8 cellular contexts compared by ENCODE assay signal in the genomic region with DNA sequence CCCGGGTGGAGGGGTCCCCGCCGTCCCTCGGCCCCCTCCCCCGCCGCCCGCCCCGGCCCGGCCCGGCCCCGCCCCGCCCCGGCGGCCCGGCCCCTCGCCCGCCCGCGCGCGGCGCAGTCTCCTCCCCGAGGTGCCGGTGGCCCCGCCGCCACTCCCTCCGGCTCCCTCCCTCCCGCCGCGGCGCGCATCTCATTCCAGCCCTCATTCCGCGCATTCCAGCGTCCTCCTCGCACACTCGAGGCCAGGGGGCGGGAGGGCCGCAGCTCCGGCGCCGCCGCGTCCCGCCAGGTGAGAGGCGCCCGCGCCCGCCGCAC. TPM values are rescaled to one million over a fixed set of nuclear protein-coding genes. Genes with fewer than 3 reads are reported as not detected.
DNase-seq lines count a peak whose midpoint lies in the region; ATAC-seq and TF ChIP-seq lines count a peak whose summit lies in the region.

TEAD4 (plus strand) TSS at position 204 of the 314 bp plus-strand sequence.

- TF ChIP-seq RAD21 in SK-N-SH (IDR thresholded peaks at IDR 0.05; ENCODE audit: low read length): no peak

- H3K27me3 ChIP-seq in SK-N-SH (ENCODE audit: insufficient read depth) (no peaks in the 10 kb centered on the region), endodermal cell (ENCODE audit: control insufficient read depth, insufficient read depth, low read length, poor library complexity, severe bottlenecking) (no peaks in the 10 kb centered on the region)

- peaks cover 35% of the 10 kb centered on the region for H3K79me2 ChIP-seq in SK-N-SH (ENCODE audit: insufficient read depth)

- H3K9me3 Mint-ChIP-seq in endodermal cell: no peaks in the 10 kb centered on the region

- no peak for ATAC-seq in GM18498 (IDR thresholded peaks at IDR 0.05; ENCODE audit: unreplicated experiment)

- peak within 1 kb of the TSS; percentile 92 for H3K4me2 ChIP-seq in SK-N-SH

- peaks cover 20% of the 10 kb centered on the region for H3F3A ChIP-seq in SK-N-SH (replicated peaks; ENCODE audit: insufficient read depth)

- H3K4me1 Mint-ChIP-seq in endodermal cell: peaks cover 51% of the 10 kb centered on the region

- H3K4me3 Mint-ChIP-seq in endodermal cell: peak within 1 kb of the TSS; percentile 69

- no peak for TF ChIP-seq CTCF in SK-N-SH (IDR thresholded peaks at IDR 0.05)
- no peak for TF ChIP-seq CTCF in endodermal cell (conservative IDR thresholded peaks at IDR 0.05)

- WGBS in SK-N-SH (ENCODE audit: low lambda C conversion rate): 9% methylated on average over 4 of the region's 50 CpGs
- WGBS in endodermal cell (ENCODE audit: insufficient coverage in 1 of 2, insufficient read length in 1 of 2), 2 experiments: 0% methylated on average over 17 to 35 of the region's 50 CpGs
- WGBS in urinary bladder: under 1% methylated on average over 33 of the region's 50 CpGs

- H2AFZ ChIP-seq in SK-N-SH (ENCODE audit: low read depth): peak within 1 kb of the TSS; percentile 94

- H3K27ac ChIP-seq in SK-N-SH (ENCODE audit: low read depth in 2 of 2, low read length in 1 of 2): peak within 1 kb of the TSS; percentile 77 to 82
- peak within 1 kb of the TSS; percentile 77 for H3K27ac ChIP-seq in endodermal cell (ENCODE audit: low read depth, low read length)
- no peak within 1 kb of the TSS for H3K27ac ChIP-seq in urinary bladder (ENCODE audit: low read depth)

- peak within 1 kb of the TSS; percentile 77 for H3K9ac ChIP-seq in SK-N-SH
- H3K9ac ChIP-seq in endodermal cell (ENCODE audit: extremely low read depth, low read length, poor library complexity, severe bottlenecking): peak within 1 kb of the TSS; percentile 76

- peaks cover 25% of the 10 kb centered on the region; the same call in 1 of the 2 replicates for H4K20me1 ChIP-seq in SK-N-SH (ENCODE audit: insufficient read depth)

- peaks cover 4% of the 10 kb centered on the region for H3K36me3 Mint-ChIP-seq in endodermal cell (ENCODE audit: low read depth)

- POLR2A ChIA-PET in SK-N-SH (lab: Yijun Ruan, JAX): interaction anchor here (1.1 to 1.2 kb wide), 2 partner anchors 69 to 82 kb away, joined by 3 read pairs; partner anchors contain the start of genes FOXM1, RHNO1 and TULP3

- H3K27ac Mint-ChIP-seq in endodermal cell: peak within 1 kb of the TSS; percentile 89

- H3K9me2 ChIP-seq in SK-N-SH: no peaks in the 10 kb centered on the region

- H3K4me1 ChIP-seq in SK-N-SH (ENCODE audit: control insufficient read depth in 1 of 2, insufficient read depth in 2 of 2, low read depth in 1 of 2, low read length in 1 of 2) (peaks cover 17 to 22% of the 10 kb centered on the region in 2 experiments), endodermal cell (ENCODE audit: control insufficient read depth, insufficient read depth, low read length) (peaks cover 4% of the 10 kb centered on the region), urinary bladder (ENCODE audit: insufficient read depth) (peaks cover 1% of the 10 kb centered on the region)

- DNase-seq in COR-L47 (lab: John Stamatoyannopoulos, UW) (peak; percentile 7), HK-2 (ENCODE audit: unreplicated experiment) (peak; percentile 90), SK-N-SH (peak; percentile 94), endodermal cell (peak; percentile 98), mesenteric fat pad (ENCODE audit: low spot score) (no peak), OCI-M1 (lab: John Stamatoyannopoulos, UW) (no peak)

- H3K36me3 ChIP-seq in SK-N-SH (replicated peaks in 1 of 2; ENCODE audit: control insufficient read depth in 1 of 2, insufficient read depth in 2 of 2, low read length in 1 of 2): no peaks in the 10 kb centered on the region
- no peaks in the 10 kb centered on the region for H3K36me3 ChIP-seq in endodermal cell (ENCODE audit: control insufficient read depth, insufficient read depth, low read length)
- H3K36me3 ChIP-seq in urinary bladder (ENCODE audit: insufficient read depth): no peaks in the 10 kb centered on the region

- CTCF ChIA-PET in SK-N-SH (lab: Yijun Ruan, JAX): interaction anchor here (0.8 to 1.9 kb wide), 3 partner anchors 15 to 128 kb away, joined by 3 to 8 read pairs (median 3); no protein-coding TSS in a partner anchor

- H3K4me3 ChIP-seq in SK-N-SH (ENCODE audit: low read depth in 2 of 2, low read length in 1 of 2): peak within 1 kb of the TSS; percentile 66 to 80
- peak within 1 kb of the TSS; percentile 91 for H3K4me3 ChIP-seq in endodermal cell (ENCODE audit: low read length)
- peak within 1 kb of the TSS; percentile 63 for H3K4me3 ChIP-seq in urinary bladder (ENCODE audit: low read depth, low read length)

- peak in 1 of 2 experiments; percentile 4; a peak in 1 of 4 replicates for TF ChIP-seq EP300 in SK-N-SH (IDR thresholded peaks at IDR 0.05; ENCODE audit: borderline replicate concordance in 1 of 2, low read depth in 1 of 2, low read length in 1 of 2)

- H3K9me3 ChIP-seq in SK-N-SH (no peaks in the 10 kb centered on the region), endodermal cell (ENCODE audit: control insufficient read depth, low read length) (no peaks in the 10 kb centered on the region)

- peaks cover 12% of the 10 kb centered on the region for H3K27me3 Mint-ChIP-seq in endodermal cell (ENCODE audit: insufficient read depth)

TF ChIP-seq in SK-N-SH, 30 proteins besides CTCF, POLR2A, EP300 and RAD21:
- TF ChIP-seq ELF1 (IDR thresholded peaks at IDR 0.05): no peak
- peak; percentile 97 for TF ChIP-seq TEAD4 (IDR thresholded peaks at IDR 0.05; ENCODE audit: borderline replicate concordance, insufficient read depth)
- no peak for TF ChIP-seq RFX5 (IDR thresholded peaks at IDR 0.05; ENCODE audit: low read length)
- TF ChIP-seq, protein P1, sequence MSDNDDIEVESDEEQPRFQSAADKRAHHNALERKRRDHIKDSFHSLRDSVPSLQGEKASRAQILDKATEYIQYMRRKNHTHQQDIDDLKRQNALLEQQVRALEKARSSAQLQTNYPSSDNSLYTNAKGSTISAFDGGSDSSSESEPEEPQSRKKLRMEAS (IDR thresholded peaks at IDR 0.05; ENCODE audit: low read depth): peak; percentile 79
- no peak for TF ChIP-seq MEF2A (IDR thresholded peaks at IDR 0.05; ENCODE audit: borderline replicate concordance, low read depth)
- 0 out of 2 replicates have a peak, but pooled peaks have one; percentile 8 for TF ChIP-seq POLR2AphosphoS5 (IDR thresholded peaks at IDR 0.05; ENCODE audit: low read depth, low read length)
- 0 out of 2 replicates have a peak, but pooled peaks have one; percentile 46 for TF ChIP-seq TAF1 (IDR thresholded peaks at IDR 0.05; ENCODE audit: borderline replicate concordance, low read depth, low read length)
- TF ChIP-seq RCOR1 (IDR thresholded peaks at IDR 0.05; ENCODE audit: low read length): 0 out of 2 replicates have a peak, but pooled peaks have one; percentile 21

RNA-seq across cellular contexts. Expression of gene TEAD4, which starts in this region (rescaled TPM):
- polyA plus RNA-seq in SK-N-SH (2012; rRNA removed) (21.1 and 27.1 TPM in 2 replicates), urinary bladder (16.3 TPM)
- polyA plus RNA-seq in SK-N-SH (2012; cell fraction: cytosol; rRNA removed): 14.2 and 18.4 TPM in 2 replicates
- polyA plus RNA-seq in SK-N-SH (2012; cell fraction: nucleus; rRNA removed): 37.3 and 49.2 TPM in 2 replicates
- total RNA-seq in endodermal cell (10 to 100 TPM; 35.7 to 82.5 TPM), mesenteric fat pad (19.2 TPM), urinary bladder (3.7 TPM)
- polyA plus RNA-seq in endodermal cell (2013, experiment 1 of 2): 18.6 TPM
- polyA plus RNA-seq in endodermal cell (2013, experiment 2 of 2): 17.4 TPM

Comparison
In these comparisons a context has a peak if more than half of its experiments do, and no peak if none do; other contexts are left out.
1. DNase-seq: peak in COR-L47 (single experiment), HK-2 (single experiment), SK-N-SH (single experiment) and endodermal cell (single experiment); none in mesenteric fat pad (single experiment) and OCI-M1 (single experiment).
2. Peak in every context shown above with its lines, with median percentiles within 50 percentile points of each other: H3K4me3 ChIP-seq.